ENCODE assay signal across 1 cellular context in genomic region chr17:81912441-81913309, GRCh38.
TF ChIP-seq lines count a peak whose summit lies in the region.

No MANE protein-coding gene starts in this region.

TF ChIP-seq in IMR-90, 13 proteins besides CTCF, POLR2A, EP300 and RAD21:
- TF ChIP-seq MXI1 (IDR thresholded peaks at IDR 0.05; ENCODE audit: borderline replicate concordance, low read depth, low read length) (no peak), USF2 (IDR thresholded peaks at IDR 0.05; ENCODE audit: low read depth, low read length) (no peak), RCOR1 (IDR thresholded peaks at IDR 0.05; ENCODE audit: insufficient replicate concordance, low read length) (no peak), NFE2L2 (IDR thresholded peaks at IDR 0.05; ENCODE audit: low read depth, low read length) (no peak), SMC3 (IDR thresholded peaks at IDR 0.05; ENCODE audit: low read depth, low read length) (no peak), FOS (IDR thresholded peaks at IDR 0.05; ENCODE audit: low read depth, low read length) (no peak), BHLHE40 (IDR thresholded peaks at IDR 0.05; ENCODE audit: low read depth, low read length) (no peak), MAFK (IDR thresholded peaks at IDR 0.05; ENCODE audit: low read depth, low read length) (no peak), CHD1 (IDR thresholded peaks at IDR 0.05; ENCODE audit: low read depth, low read length) (no peak), MAZ (IDR thresholded peaks at IDR 0.05; ENCODE audit: borderline replicate concordance, low read depth, low read length) (no peak), CEBPB (IDR thresholded peaks at IDR 0.05; ENCODE audit: low read depth, low read length) (no peak), RFX5 (IDR thresholded peaks at IDR 0.05; ENCODE audit: low read depth, low read length) (no peak), ELK1 (IDR thresholded peaks at IDR 0.05; ENCODE audit: borderline replicate concordance, low read depth, low read length) (no peak)
